8 cellular contexts compared by ENCODE assay signal in the genomic region with DNA sequence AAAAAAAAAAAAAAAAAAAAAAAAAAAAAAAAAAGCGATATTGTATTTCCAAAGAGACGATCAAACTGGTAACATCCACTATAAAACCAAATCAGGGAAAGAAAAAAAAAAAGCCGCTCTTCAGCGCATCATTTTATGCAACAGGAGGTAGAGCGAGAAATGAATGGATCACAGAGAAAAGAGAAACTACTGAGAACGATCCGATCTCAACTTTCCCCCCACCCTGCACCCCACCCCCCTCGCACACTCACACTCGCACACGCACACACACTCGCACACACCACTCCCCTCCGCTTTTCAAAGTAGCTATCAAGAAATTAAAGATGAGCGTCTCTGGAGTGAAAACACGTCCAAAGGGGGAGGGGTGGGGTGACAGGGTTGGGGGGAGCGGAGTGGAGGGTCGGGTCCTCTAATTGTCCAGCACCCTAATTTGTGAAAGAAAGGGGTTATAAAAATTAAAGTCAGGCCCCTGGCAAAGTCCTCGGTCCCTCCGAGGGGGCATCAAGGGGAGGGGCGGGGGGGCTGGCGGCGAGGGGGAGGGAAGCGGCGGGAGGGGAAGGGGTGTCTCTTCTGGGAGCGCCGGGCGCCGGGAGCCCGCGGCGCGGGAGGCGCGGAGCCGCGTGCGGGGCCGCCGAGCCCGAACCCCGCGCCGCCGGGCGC. TPM values are rescaled to one million over a fixed set of nuclear protein-coding genes. Genes with fewer than 3 reads are reported as not detected.
DNase-seq lines count a peak whose midpoint lies in the region; ATAC-seq and TF ChIP-seq lines count a peak whose summit lies in the region.

No MANE protein-coding gene starts in this region.

- H3K27ac ChIP-seq in ACC112 (ENCODE audit: low read depth, low read length), result peak overlapping the region; percentile 24; the same call in 1 of the 2 replicates
- peak overlapping the region; percentile 88 for H3K27ac ChIP-seq in OCI-LY3 (ENCODE audit: low read length)
- peak overlapping the region; percentile 77 for H3K27ac ChIP-seq in cingulate gyrus (ENCODE audit: low read depth, low read length)
- peak overlapping the region; percentile 48 to 76 for H3K27ac ChIP-seq in liver (ENCODE audit: low read depth in 1 of 2, low read length in 2 of 2)

- peak overlapping the region; percentile 6; the same call in 1 of the 2 replicates for H3K4me2 ChIP-seq in OCI-LY3 (ENCODE audit: low read length)

- H3K79me2 ChIP-seq in ACC112 (ENCODE audit: control insufficient read depth, insufficient read depth, low read length, unreplicated experiment), result peaks cover 37% of the 10 kb centered on the region
- peaks cover 74% of the 10 kb centered on the region for H3K79me2 ChIP-seq in OCI-LY3 (ENCODE audit: low read length)

- no peaks in the 10 kb centered on the region for H3K27me3 ChIP-seq in ACC112 (ENCODE audit: insufficient read depth, low read length)
- H3K27me3 ChIP-seq in OCI-LY3 (ENCODE audit: low read depth, low read length), result no peaks in the 10 kb centered on the region
- no peaks in the 10 kb centered on the region for H3K27me3 ChIP-seq in liver (ENCODE audit: control insufficient read depth in 4 of 4, insufficient read depth in 4 of 4, low read length in 3 of 4)

- DNase-seq in H4 (ENCODE audit: low spot score) (peak; percentile 6), superior temporal gyrus (ENCODE audit: extremely low spot score) (peak; percentile 70)
- no peak for DNase-seq in central memory CD4-positive, alpha-beta T cell

- ATAC-seq in GM21515 (IDR thresholded peaks at IDR 0.05; ENCODE audit: unreplicated experiment), result no peak

- H3K36me3 ChIP-seq in ACC112 (ENCODE audit: insufficient read depth, low read length) (0 out of 2 replicates have a peak, but pooled peaks cover 3% of the 10 kb centered on the region), OCI-LY3 (replicated peaks; ENCODE audit: low read depth, low read length) (peaks cover 45% of the 10 kb centered on the region), liver (ENCODE audit: control insufficient read depth in 4 of 4, insufficient read depth in 3 of 4, low read depth in 1 of 4, low read length in 3 of 4) (no peaks in the 10 kb centered on the region)

- TF ChIP-seq CTCF in OCI-LY3 (IDR thresholded peaks at IDR 0.05; ENCODE audit: low read depth, low read length) (no peak), liver (IDR thresholded peaks at IDR 0.05; ENCODE audit: low read depth, low read length, missing input control) (no peak)

- H3K4me1 ChIP-seq in ACC112 (ENCODE audit: control insufficient read depth, insufficient read depth, low read length, unreplicated experiment) (peaks cover 8% of the 10 kb centered on the region), OCI-LY3 (ENCODE audit: low read length) (peaks cover 25% of the 10 kb centered on the region), liver (ENCODE audit: control insufficient read depth in 4 of 4, insufficient read depth in 4 of 4, low read length in 3 of 4) (peaks cover 2 to 9% (median 7%) of the 10 kb centered on the region in 4 donors)

- no peak for TF ChIP-seq RAD21 in liver (IDR thresholded peaks at IDR 0.05)

- under 1% methylated on average over 44 of the region's 44 CpGs for WGBS in liver

- peak overlapping the region; percentile 92 for H3K9ac ChIP-seq in OCI-LY3 (ENCODE audit: low read length)
- peak overlapping the region in 1 of 2 donors; percentile 58 for H3K9ac ChIP-seq in liver (ENCODE audit: low read depth in 1 of 2, low read length in 2 of 2)

- no peaks in the 10 kb centered on the region for H3K9me3 ChIP-seq in OCI-LY3 (ENCODE audit: insufficient read depth, low read length)
- H3K9me3 ChIP-seq in liver (ENCODE audit: control insufficient read depth in 4 of 4, low read length in 3 of 4), result no peaks in the 10 kb centered on the region

- H2AFZ ChIP-seq in ACC112 (ENCODE audit: low read length, unreplicated experiment) (peak overlapping the region; percentile 54), OCI-LY3 (ENCODE audit: low read depth, low read length) (no peak overlapping the region)

- H4K20me1 ChIP-seq in OCI-LY3 (ENCODE audit: insufficient read depth, low read length), result no peaks in the 10 kb centered on the region

- H3K4me3 ChIP-seq in ACC112 (ENCODE audit: low read depth, low read length) (peak overlapping the region; percentile 90), OCI-LY3 (ENCODE audit: low read length) (peak overlapping the region; percentile 75), liver (ENCODE audit: low read depth in 1 of 3, low read length in 3 of 3) (peak overlapping the region; percentile 61 to 90 (median 68))

TF ChIP-seq in liver, 16 proteins besides CTCF, POLR2A, EP300 and RAD21:
- TF ChIP-seq FOXA1 (IDR thresholded peaks at IDR 0.05) (no peak), HNF4A (conservative IDR thresholded peaks at IDR 0.05) (no peak)

RNA-seq across cellular contexts. Expression of a gene that starts 0.5 kb away (rescaled TPM):
- 17.1 and 30.7 TPM in 2 replicates for total RNA-seq in H4 (2014; rRNA removed; shearing (Covaris generic))
- total RNA-seq in liver, result 10 to 100 TPM; 14.6 to 15.3 TPM
- 1 to 10 TPM; 4.3 to 8.5 TPM for polyA plus RNA-seq in liver

Comparison
In these comparisons a context has a peak if more than half of its experiments do, and no peak if none do; other contexts are left out.
1. H3K27ac ChIP-seq: peak in every context shown above with its lines; median percentile 88 in OCI-LY3; 77 in cingulate gyrus; 62 in liver; 24 in ACC112.